Comparison of ENCODE assay signal across 1 cellular context in genomic region chr15:101006931-101007687, GRCh38.
TF ChIP-seq lines count a peak whose summit lies in the region.

No MANE protein-coding gene starts in this region.

TF ChIP-seq in H1, 55 proteins besides CTCF, POLR2A, EP300 and RAD21 (continued from another document):
- TF ChIP-seq EZH2 (IDR thresholded peaks at IDR 0.05; ENCODE audit: low read depth, low read length, severe bottlenecking) (no peak), BACH1 (IDR thresholded peaks at IDR 0.05; ENCODE audit: low read length) (no peak; the same call in 1 of the 2 replicates), KDM1A (IDR thresholded peaks at IDR 0.05; ENCODE audit: borderline replicate concordance, low read length) (no peak), E2F6 (IDR thresholded peaks at IDR 0.05) (peak; percentile 30; the same call in 1 of the 2 replicates), CHD2 (IDR thresholded peaks at IDR 0.05; ENCODE audit: low read length) (no peak), EGR1 (IDR thresholded peaks at IDR 0.05; ENCODE audit: borderline replicate concordance, low read depth, low read length) (peak; percentile 92; the same call in 1 of the 2 replicates), JUND (IDR thresholded peaks at IDR 0.05; ENCODE audit: low read length) (peak; percentile 45; the same call in 1 of the 2 replicates), POU5F1 (IDR thresholded peaks at IDR 0.05; ENCODE audit: low read depth, low read length) (no peak), GTF2F1 (IDR thresholded peaks at IDR 0.05; ENCODE audit: borderline replicate concordance, low read depth, low read length) (no peak), TAF7 (optimal IDR thresholded peaks at IDR 0.05; ENCODE audit: borderline replicate concordance, low read depth, low read length) (no peak), BCL11A (IDR thresholded peaks at IDR 0.05; ENCODE audit: low read depth in 2 of 2, low read length in 2 of 2) (no peak), SUZ12 (IDR thresholded peaks at IDR 0.05; ENCODE audit: low read length) (no peak), SAP30 (IDR thresholded peaks at IDR 0.05; ENCODE audit: insufficient read depth, insufficient replicate concordance, low read length) (no peak), TBP (IDR thresholded peaks at IDR 0.05; ENCODE audit: low read depth, low read length) (0 out of 2 replicates have a peak, but pooled peaks have one; percentile 17), KDM5A (IDR thresholded peaks at IDR 0.05; ENCODE audit: low read length) (no peak), SP1 (IDR thresholded peaks at IDR 0.05; ENCODE audit: low read depth, low read length) (no peak), MAX (IDR thresholded peaks at IDR 0.05) (peak; percentile 54; the same call in 1 of the 2 replicates)
